ENCODE assay signal across 7 cellular contexts in genomic region chr20:1212607-1213396, GRCh38. TPM values are rescaled to one million over a fixed set of nuclear protein-coding genes. Genes with fewer than 3 reads are reported as not detected.
DNase-seq lines count a peak whose midpoint lies in the region; TF ChIP-seq lines count a peak whose summit lies in the region.

No MANE protein-coding gene starts in this region.

- in situ Hi-C loops in GM13977 (cut with MboI; ENCODE audit: low pct_unique_long_range_greater_than_20kb, low sequenced_read_pairs, unreplicated experiment), result loop anchor here (25.0 kb wide), 1 partner anchor 401 kb away; no protein-coding TSS in a partner anchor

- peaks cover 73% of the 10 kb centered on the region for H3K27me3 Mint-ChIP-seq in neural crest cell (ENCODE audit: low read depth)

- H3K27ac ChIP-seq in substantia nigra (ENCODE audit: low read depth, low read length, poor library complexity, severe bottlenecking), result no peak overlapping the region

- no peaks in the 10 kb centered on the region for H3K9me3 Mint-ChIP-seq in neural crest cell

- no peak overlapping the region for H3K4me3 Mint-ChIP-seq in neural crest cell

- peak; percentile 70 for DNase-seq in GM13977 (ENCODE audit: low spot score)
- DNase-seq in HuH-7.5 (ENCODE audit: low spot score), result peak; percentile 57
- DNase-seq in RKO (ENCODE audit: low spot score), result peak; percentile 90
- DNase-seq in activated T-helper 1 cell treated with Interleukin-2 at 50 U/mL for 16 hours (ENCODE audit: low read depth), result peak; percentile 42
- peak; percentile 79 for DNase-seq in fibroblast of pulmonary artery (ENCODE audit: low read depth)
- peak; percentile 62 for DNase-seq in neural crest cell (ENCODE audit: low read depth, low spot score)
- peak in 38 of 49 donors; percentile 1 to 69 (median 38) for DNase-seq in substantia nigra (lab: John Stamatoyannopoulos, UW)

- no peaks in the 10 kb centered on the region for H3K36me3 Mint-ChIP-seq in neural crest cell (ENCODE audit: low read depth)

- TF ChIP-seq CTCF in GM13977 (IDR thresholded peaks at IDR 0.05; ENCODE audit: extremely low read depth, insufficient read depth, missing control alignments) (peak; percentile 91), fibroblast of pulmonary artery (IDR thresholded peaks at IDR 0.05; ENCODE audit: low read length, missing control alignments) (peak; percentile 92), neural crest cell (conservative IDR thresholded peaks at IDR 0.05) (peak; percentile 89)

- H3K27ac Mint-ChIP-seq in neural crest cell (ENCODE audit: unreplicated experiment), result no peak overlapping the region

- H3K4me1 Mint-ChIP-seq in neural crest cell, result no peaks in the 10 kb centered on the region

- no peak overlapping the region for H3K4me3 ChIP-seq in fibroblast of pulmonary artery (replicated peaks; ENCODE audit: low read depth, low read length)

RNA-seq across cellular contexts. Expression of gene C20orf202, which starts 9.5 kb away (rescaled TPM):
- total RNA-seq in neural crest cell, result 0.18 and 0.23 TPM in 2 replicates

RNA-seq across cellular contexts. Expression of gene RAD21L1, which starts 13.0 kb away (rescaled TPM):
- total RNA-seq in neural crest cell, result not detected in 2 replicates

RNA-seq across cellular contexts. Expression of gene TMEM74B, which starts 28.0 kb away (rescaled TPM):
- total RNA-seq in neural crest cell, result 2.7 and 3.3 TPM in 2 replicates

RNA-seq across cellular contexts. Expression of gene SNPH, which starts 53.3 kb away (rescaled TPM):
- 3.0 and 3.3 TPM in 2 replicates for total RNA-seq in neural crest cell

Comparison
In these comparisons a context has a peak if more than half of its experiments do, and no peak if none do; other contexts are left out.
1. DNase-seq: peak in every context shown above with its lines; median percentile 90 in RKO; 79 in fibroblast of pulmonary artery; 70 in GM13977; 62 in neural crest cell; 57 in HuH-7.5; 42 in activated T-helper 1 cell treated with Interleukin-2 at 50 U/mL for 16 hours; 38 in substantia nigra.